ENCODE assay signal across 14 cellular contexts in the genomic region with DNA sequence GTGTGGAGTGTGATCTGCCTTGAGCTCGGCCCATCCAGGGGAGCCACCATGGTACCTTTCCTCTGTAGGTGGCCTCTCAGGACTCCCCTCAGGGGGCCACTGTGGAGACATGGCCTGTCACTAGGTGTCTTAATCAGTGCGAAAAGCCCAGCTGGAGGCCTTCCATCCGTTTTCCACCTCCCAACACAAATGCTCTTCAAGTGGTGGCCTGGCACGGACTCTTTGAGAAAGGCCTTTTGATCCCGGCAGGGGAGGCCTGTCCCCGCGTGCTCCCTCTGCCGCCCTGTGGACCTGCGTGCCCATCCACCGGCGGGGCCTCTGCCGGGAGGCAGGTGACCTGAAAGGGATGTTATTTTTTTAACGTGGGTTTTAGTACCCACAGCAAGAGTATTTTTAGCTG.
"Had no signal": no experiment of that assay in that cellular context is flagged by ENCODE, and none has a peak within 500 bp of the region (broad histone marks: within the 10 kb centered on the region; RNA-seq: fewer than 3 reads in every experiment).

No MANE protein-coding gene starts in this region.

- H2AFZ ChIP-seq: hepatocyte had no signal

- H3K27me3 ChIP-seq: ascending aorta, gastrocnemius medialis, hepatocyte, vagina had no signal

- H3K79me2 ChIP-seq: hepatocyte had no signal

- H3K36me3 ChIP-seq: gastrocnemius medialis, vagina had no signal

- H3K4me2 ChIP-seq: hepatocyte had no signal

- ATAC-seq: gastrocnemius medialis; lower lobe of right lung; natural killer cell treated with Interleukin-12 subunit alpha and Interleukin-12 subunit beta and Interleukin-15 and Interleukin-18, amount 100 ng/mL, for 72 hours had no signal

- H3K9me3 Mint-ChIP-seq: activated naive CD8-positive, alpha-beta T cell treated with anti-CD3 and anti-CD28 coated beads, Interleukin-2, amount 10 ng/mL, durations not matched to agents 7 days and 5 days; natural killer cell treated with Interleukin-12 subunit alpha and Interleukin-12 subunit beta and Interleukin-15 and Interleukin-18, amount 100 ng/mL, for 72 hours had no signal

- H3K36me3 Mint-ChIP-seq: natural killer cell treated with Interleukin-12 subunit alpha and Interleukin-12 subunit beta and Interleukin-15 and Interleukin-18, amount 100 ng/mL, for 72 hours had no signal

- H3K27ac Mint-ChIP-seq: activated naive CD8-positive, alpha-beta T cell treated with anti-CD3 and anti-CD28 coated beads, Interleukin-2, amount 10 ng/mL, durations not matched to agents 7 days and 5 days had no signal

- H3K27ac ChIP-seq: epithelial cell of prostate, gastrocnemius medialis, hepatocyte, lower lobe of right lung, vagina had no signal

- DNase-seq: activated effector memory CD4-positive, alpha-beta T cell treated with Interleukin-2 at 50 U/mL for 16 hours; activated naive CD8-positive, alpha-beta T cell treated with anti-CD3 and anti-CD28 coated beads, Interleukin-2, amount 10 ng/mL, durations not matched to agents 7 days and 5 days; activated T-cell treated with anti-CD3 and anti-CD28 coated beads, Interleukin-2, amount 50 U/mL, for 1 hour; effector CD8-positive, alpha-beta T cell; gastrocnemius medialis; kidney; lower lobe of right lung; stimulated activated CD4-positive, alpha-beta T cell treated with anti-CD3 and anti-CD28 coated beads, Interleukin-4, amount 100 ng/mL, for 1 hour; stimulated activated CD8-positive, alpha-beta memory T cell treated with anti-CD3 and anti-CD28 coated beads, Interleukin-4, amount 100 ng/mL, for 48 hours had no signal

- H3K27me3 Mint-ChIP-seq: activated naive CD8-positive, alpha-beta T cell treated with anti-CD3 and anti-CD28 coated beads, Interleukin-2, amount 10 ng/mL, durations not matched to agents 7 days and 5 days; natural killer cell treated with Interleukin-12 subunit alpha and Interleukin-12 subunit beta and Interleukin-15 and Interleukin-18, amount 100 ng/mL, for 72 hours had no signal

- H3K9me3 ChIP-seq: ascending aorta, gastrocnemius medialis, lower lobe of right lung, vagina had no signal

- H3K4me3 Mint-ChIP-seq: activated naive CD8-positive, alpha-beta T cell treated with anti-CD3 and anti-CD28 coated beads, Interleukin-2, amount 10 ng/mL, durations not matched to agents 7 days and 5 days; natural killer cell treated with Interleukin-12 subunit alpha and Interleukin-12 subunit beta and Interleukin-15 and Interleukin-18, amount 100 ng/mL, for 72 hours had no signal

- H3K4me3 ChIP-seq: ascending aorta, gastrocnemius medialis, hepatocyte, lower lobe of right lung, vagina had no signal
